In genomic region chr2:235162070-235162469, GRCh38 we compare ENCODE assay signal across 16 cellular contexts.
DNase-seq lines count a peak whose midpoint lies in the region; ATAC-seq and TF ChIP-seq lines count a peak whose summit lies in the region.
"Had no signal": no experiment of that assay in that cellular context is flagged by ENCODE, and none has a peak within 500 bp of the region (broad histone marks: within the 10 kb centered on the region; RNA-seq: fewer than 3 reads in every experiment).

No MANE protein-coding gene starts in this region.

- H3K4me3 ChIP-seq in fibroblast of villous mesenchyme (ENCODE audit: low read depth, low read length) (no peak overlapping the region), body of pancreas (no peak overlapping the region)
- H3K4me3 ChIP-seq: BLaER1, GM12878, HAP-1, MG63 had no signal

- no peak for ATAC-seq in body of pancreas
- ATAC-seq: GM12878 had no signal

- H3K36me3 ChIP-seq in body of pancreas (replicated peaks in 1 of 2; ENCODE audit: insufficient read depth in 1 of 2, low read depth in 2 of 2) = no peaks in the 10 kb centered on the region
- H3K36me3 ChIP-seq: BLaER1, HAP-1, MG63 had no signal

- intact Hi-C loops in body of pancreas (cut with DNase I) = no loop called here

- no peaks in the 10 kb centered on the region for H3K9me3 ChIP-seq in body of pancreas
- H3K9me3 ChIP-seq: BLaER1, HAP-1 had no signal

- H3K27me3 ChIP-seq in body of pancreas = no peaks in the 10 kb centered on the region
- H3K27me3 ChIP-seq: BLaER1, MG63 had no signal

- no peak for TF ChIP-seq POLR2A in body of pancreas (IDR thresholded peaks at IDR 0.05)

- 58 to 69% methylated on average over 2 of the region's 2 CpGs for WGBS in body of pancreas, 2 donors

- H3K4me1 ChIP-seq in body of pancreas = no peaks in the 10 kb centered on the region
- H3K4me1 ChIP-seq: HAP-1 had no signal

- DNase-seq in A172 (ENCODE audit: low spot score) = peak; percentile 25
- peak; percentile 14 for DNase-seq in Caki2 (ENCODE audit: low read depth)
- DNase-seq in NAMALWA (ENCODE audit: low spot score) = peak; percentile 24
- peak; percentile 11 for DNase-seq in fibroblast of villous mesenchyme (ENCODE audit: low read depth)
- no peak for DNase-seq in body of pancreas
- DNase-seq in pons (ENCODE audit: low spot score) = no peak
- DNase-seq in kidney tubule cell (ENCODE audit: low spot score) = no peak
- DNase-seq: CD8-positive, alpha-beta memory T cell; MG63; NCI-H1930; NCI-H2171 treated with DMSO at 0.1 percent for 48 hours; NCI-H510A; SIG-M5 had no signal

- no peak for TF ChIP-seq CTCF in fibroblast of villous mesenchyme (IDR thresholded peaks at IDR 0.05; ENCODE audit: insufficient read depth, low read depth, low read length)
- TF ChIP-seq CTCF in body of pancreas (IDR thresholded peaks at IDR 0.05) = no peak

- in situ Hi-C loops in Caki2 (cut with HindIII; ENCODE audit: low pct_unique_long_range_greater_than_20kb, low sequenced_read_pairs) = no loop called here

- no peak overlapping the region for H3K27ac ChIP-seq in body of pancreas
- H3K27ac ChIP-seq: BLaER1 had no signal

Comparison
In these comparisons a context has a peak if more than half of its experiments do, and no peak if none do; other contexts are left out.
1. DNase-seq: peak in A172 (single experiment), Caki2 (single experiment), NAMALWA (single experiment) and fibroblast of villous mesenchyme (single experiment); none in body of pancreas (0 of 4), pons (single experiment) and kidney tubule cell (single experiment).